Comparison of ENCODE assay signal across 8 cellular contexts in the genomic region with DNA sequence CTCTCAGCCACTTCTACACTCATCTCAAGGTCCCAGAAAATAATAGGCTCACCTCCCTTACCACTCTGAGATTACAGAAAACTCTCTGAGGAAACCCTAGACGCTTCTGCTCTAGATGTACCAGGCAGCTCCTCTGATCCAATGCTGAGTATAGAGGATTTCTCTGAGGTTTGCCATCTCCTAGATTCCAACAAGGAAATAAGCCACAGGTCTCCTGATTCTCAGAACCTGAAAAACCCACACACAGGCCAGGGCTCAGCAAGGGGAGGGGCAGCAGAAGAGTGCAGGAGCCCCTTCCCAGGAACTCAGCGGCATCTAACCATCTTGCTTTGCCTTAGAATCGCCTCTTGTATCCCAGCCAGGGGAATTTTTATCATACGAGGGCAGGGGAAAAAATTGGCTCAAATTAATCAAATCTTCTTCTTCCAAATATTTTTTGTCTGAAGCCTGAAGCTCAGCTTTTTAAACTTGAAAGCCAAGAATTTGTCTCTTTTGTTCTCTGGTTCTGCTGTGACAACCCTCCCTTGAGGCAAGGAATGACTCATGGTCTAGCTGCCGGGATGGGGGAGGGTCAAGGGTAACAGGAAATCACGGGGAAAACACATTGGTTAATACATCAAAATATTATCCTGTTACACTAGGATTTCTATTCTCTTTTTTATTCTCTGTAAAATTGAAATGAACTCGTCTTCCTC. TPM values are rescaled to one million over a fixed set of nuclear protein-coding genes. Genes with fewer than 3 reads are reported as not detected.
A peak's percentile ranks its signal among the peaks of the same experiment; 100 is the strongest.
DNase-seq lines count a peak whose midpoint lies in the region; ATAC-seq and TF ChIP-seq lines count a peak whose summit lies in the region.

No MANE protein-coding gene starts in this region.

- peaks cover 0 to 18% (median 7%) of the 10 kb centered on the region in 3 donors for H3K4me1 ChIP-seq in gastroesophageal sphincter

- intact Hi-C loops in posterior vena cava (cut with DNase I): no loop called here

- peaks cover 0 to 12% (median 0%) of the 10 kb centered on the region in 3 donors for H3K9me3 ChIP-seq in gastroesophageal sphincter

- no peaks in the 10 kb centered on the region for H3K27me3 ChIP-seq in gastroesophageal sphincter

- DNase-seq in activated T-cell treated with anti-CD3 and anti-CD28 coated beads for 24 hours (ENCODE audit: low read depth) (peak; percentile 1), posterior vena cava (ENCODE audit: low spot score) (peak; percentile 86), NCI-H524 (lab: John Stamatoyannopoulos, UW) (no peak)
- DNase-seq in activated T-cell treated with anti-CD3 and anti-CD28 coated beads, Interleukin-2, amount 50 U/mL, for 48 hours: no peak
- peak; percentile 6 to 24 for DNase-seq in activated CD4-positive, alpha-beta T cell treated with anti-CD3 and anti-CD28 coated beads, Interleukin-2, amount 50 U/mL, for 48 hours

- no peak for TF ChIP-seq CTCF in gastroesophageal sphincter (IDR thresholded peaks at IDR 0.05)

- no peak for TF ChIP-seq POLR2A in gastroesophageal sphincter (IDR thresholded peaks at IDR 0.05)

- H3K36me3 ChIP-seq in gastroesophageal sphincter: no peaks in the 10 kb centered on the region

- TF ChIP-seq EP300 in gastroesophageal sphincter (IDR thresholded peaks at IDR 0.05): no peak

- ATAC-seq in HG03442 (IDR thresholded peaks at IDR 0.05; ENCODE audit: unreplicated experiment) (peak; percentile 85), gastroesophageal sphincter (peak; percentile 89), GM21717 (IDR thresholded peaks at IDR 0.05; ENCODE audit: unreplicated experiment) (no peak)

- H3K27ac ChIP-seq in gastroesophageal sphincter: peak overlapping the region in 3 of 4 donors; percentile 67 to 70 (median 68)

- WGBS in gastroesophageal sphincter (ENCODE audit: low coverage in 1 of 2), 2 donors: 36 to 42% methylated on average over 5 to 7 of the region's 7 CpGs

- H3K4me3 ChIP-seq in gastroesophageal sphincter: no peak overlapping the region

RNA-seq across cellular contexts. Expression of a gene that starts 30.8 kb away (rescaled TPM):
- total RNA-seq in gastroesophageal sphincter: 10 to 100 TPM in 2 of 4 donors, 1 to 10 TPM in 2; 5.9 to 18.0 (median 8.8) TPM
- 10 to 100 TPM; 14.4 to 14.7 TPM for total RNA-seq in posterior vena cava

Comparison
In these comparisons a context has a peak if more than half of its experiments do, and no peak if none do; other contexts are left out.
1. DNase-seq: peak in activated T-cell treated with anti-CD3 and anti-CD28 coated beads for 24 hours (single experiment), activated CD4-positive, alpha-beta T cell treated with anti-CD3 and anti-CD28 coated beads, Interleukin-2, amount 50 U/mL, for 48 hours (2 of 2) and posterior vena cava (single experiment); none in activated T-cell treated with anti-CD3 and anti-CD28 coated beads, Interleukin-2, amount 50 U/mL, for 48 hours (0 of 2) and NCI-H524 (0 of 2).